Comparison of ENCODE assay signal across 8 cellular contexts in genomic region chr16:67183627-67184452, GRCh38. TPM values are rescaled to one million over a fixed set of nuclear protein-coding genes. Genes with fewer than 3 reads are reported as not detected.
DNase-seq lines count a peak whose midpoint lies in the region; ATAC-seq and TF ChIP-seq lines count a peak whose summit lies in the region.

TSS of gene MATCAP1 (minus strand) at chr16:67183963. CDS start at chr16:67180610, 3,353 bp downstream.

- no peak for TF ChIP-seq EP300 in suprapubic skin (IDR thresholded peaks at IDR 0.05)

- CTCF ChIA-PET in GM10248 (lab: Yijun Ruan, JAX), result interaction anchor here (1.2 to 4.3 kb wide), 19 partner anchors 9 to 303 kb away, joined by 3 to 45 read pairs (median 7); partner anchors contain the start of genes B3GNT9, FHOD1, NOL3 and PDP2

- no peaks in the 10 kb centered on the region for H3K9me3 ChIP-seq in suprapubic skin

- no peaks in the 10 kb centered on the region for H3K36me3 ChIP-seq in suprapubic skin

- no peaks in the 10 kb centered on the region for H3K27me3 ChIP-seq in suprapubic skin

- peak in 1 of 2 donors; percentile 37 for TF ChIP-seq POLR2A in suprapubic skin (IDR thresholded peaks at IDR 0.05)

- peaks cover 38% of the 10 kb centered on the region for H3K4me1 ChIP-seq in suprapubic skin

- H3K4me3 ChIP-seq in suprapubic skin, result peak within 1 kb of the TSS; percentile 72

- peak within 1 kb of the TSS; percentile 96 for H3K27ac ChIP-seq in suprapubic skin

- TF ChIP-seq CTCF in GM10248 (IDR thresholded peaks at IDR 0.05; ENCODE audit: control extremely low read depth, extremely low read depth, low read depth, missing control alignments), result no peak
- no peak for TF ChIP-seq CTCF in suprapubic skin (IDR thresholded peaks at IDR 0.05)

- WGBS in suprapubic skin, result under 1% methylated on average over 39 of the region's 77 CpGs

- POLR2A ChIA-PET in GM10248 (lab: Yijun Ruan, JAX), result no interaction called here

- peak; percentile 99 for DNase-seq in GM10248 (ENCODE audit: extremely low spot score)
- DNase-seq in NCI-H1092 treated with DMSO at 0.1 percent for 48 hours (lab: John Stamatoyannopoulos, UW), result peak; percentile 99
- peak; percentile 94 for DNase-seq in activated naive CD4-positive, alpha-beta T cell treated with anti-CD3 and anti-CD28 coated beads, Interleukin-2, amount 50 U/mL, for 16 hours
- DNase-seq in glomerular endothelial cell (ENCODE audit: extremely low read depth, low read depth, low spot score), result peak; percentile 73
- DNase-seq in occipital lobe (lab: John Stamatoyannopoulos, UW), result peak; percentile 92
- DNase-seq in suprapubic skin (ENCODE audit: low spot score in 2 of 2), result peak; percentile 97 to 98

- ATAC-seq in HG02623 (IDR thresholded peaks at IDR 0.05; ENCODE audit: unreplicated experiment) (peak; percentile 84), SK-N-SH treated with all-trans-retinoic acid at 6 μM for 48 hours (peak; percentile 86)

TF ChIP-seq in SK-N-SH treated with all-trans-retinoic acid at 6 μM for 48 hours, 23 proteins besides CTCF, POLR2A, EP300 and RAD21:
- TF ChIP-seq PPARA (CRISPR knock-in tag; IDR thresholded peaks at IDR 0.05; ENCODE audit: borderline replicate concordance) (no peak), RARB (CRISPR knock-in tag; IDR thresholded peaks at IDR 0.05) (no peak), ARNTL (CRISPR knock-in tag; IDR thresholded peaks at IDR 0.05; ENCODE audit: borderline replicate concordance, low read depth) (no peak), ZNF8 (CRISPR knock-in tag; IDR thresholded peaks at IDR 0.05) (no peak), OSR1 (CRISPR knock-in tag; IDR thresholded peaks at IDR 0.05) (no peak)
- TF ChIP-seq, protein P1, sequence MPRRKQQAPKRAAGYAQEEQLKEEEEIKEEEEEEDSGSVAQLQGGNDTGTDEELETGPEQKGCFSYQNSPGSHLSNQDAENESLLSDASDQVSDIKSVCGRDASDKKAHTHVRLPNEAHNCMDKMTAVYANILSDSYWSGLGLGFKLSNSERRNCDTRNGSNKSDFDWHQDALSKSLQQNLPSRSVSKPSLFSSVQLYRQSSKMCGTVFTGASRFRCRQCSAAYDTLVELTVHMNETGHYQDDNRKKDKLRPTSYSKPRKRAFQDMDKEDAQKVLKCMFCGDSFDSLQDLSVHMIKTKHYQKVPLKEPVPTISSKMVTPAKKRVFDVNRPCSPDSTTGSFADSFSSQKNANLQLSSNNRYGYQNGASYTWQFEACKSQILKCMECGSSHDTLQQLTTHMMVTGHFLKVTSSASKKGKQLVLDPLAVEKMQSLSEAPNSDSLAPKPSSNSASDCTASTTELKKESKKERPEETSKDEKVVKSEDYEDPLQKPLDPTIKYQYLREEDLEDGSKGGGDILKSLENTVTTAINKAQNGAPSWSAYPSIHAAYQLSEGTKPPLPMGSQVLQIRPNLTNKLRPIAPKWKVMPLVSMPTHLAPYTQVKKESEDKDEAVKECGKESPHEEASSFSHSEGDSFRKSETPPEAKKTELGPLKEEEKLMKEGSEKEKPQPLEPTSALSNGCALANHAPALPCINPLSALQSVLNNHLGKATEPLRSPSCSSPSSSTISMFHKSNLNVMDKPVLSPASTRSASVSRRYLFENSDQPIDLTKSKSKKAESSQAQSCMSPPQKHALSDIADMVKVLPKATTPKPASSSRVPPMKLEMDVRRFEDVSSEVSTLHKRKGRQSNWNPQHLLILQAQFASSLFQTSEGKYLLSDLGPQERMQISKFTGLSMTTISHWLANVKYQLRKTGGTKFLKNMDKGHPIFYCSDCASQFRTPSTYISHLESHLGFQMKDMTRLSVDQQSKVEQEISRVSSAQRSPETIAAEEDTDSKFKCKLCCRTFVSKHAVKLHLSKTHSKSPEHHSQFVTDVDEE (CRISPR knock-in tag; IDR thresholded peaks at IDR 0.05), result peak; percentile 31; the same call in 1 of the 2 replicates

RNA-seq across cellular contexts. Expression of gene MATCAP1, which starts in this region (rescaled TPM):
- total RNA-seq in glomerular endothelial cell (20.1 and 25.3 TPM in 2 replicates), occipital lobe (49.1 TPM), suprapubic skin (10 to 100 TPM; 14.2 to 30.0 (median 17.3) TPM)

Comparison
In these comparisons a context has a peak if more than half of its experiments do, and no peak if none do; other contexts are left out.
1. Peak in every context shown above with its lines: DNase-seq, ATAC-seq, H3K4me3 ChIP-seq and H3K27ac ChIP-seq.